ENCODE assay signal across 19 cellular contexts in genomic region chr19:58547323-58548312, GRCh38. TPM values are rescaled to one million over a fixed set of nuclear protein-coding genes. Genes with fewer than 3 reads are reported as not detected.
DNase-seq lines count a peak whose midpoint lies in the region; ATAC-seq, FAIRE-seq and TF ChIP-seq lines count a peak whose summit lies in the region.
"Had no signal": no experiment of that assay in that cellular context is flagged by ENCODE, and none has a peak within 500 bp of the region (broad histone marks: within the 10 kb centered on the region; RNA-seq: fewer than 3 reads in every experiment).

No MANE protein-coding gene starts in this region.

- H3K27me3 Mint-ChIP-seq in CD4-positive, alpha-beta memory T cell = peaks cover 0 to 7% of the 10 kb centered on the region in 2 donors
- peaks cover 2% of the 10 kb centered on the region for H3K27me3 Mint-ChIP-seq in activated CD8-positive, alpha-beta T cell treated with anti-CD3 and anti-CD28 coated beads for 36 hours

- H3K36me3 ChIP-seq in CD4-positive, alpha-beta memory T cell (ENCODE audit: insufficient read depth, low read length) = peaks cover 56% of the 10 kb centered on the region
- peaks cover 78% of the 10 kb centered on the region for H3K36me3 ChIP-seq in iPS-20b (ENCODE audit: insufficient read depth, low read depth, low read length)

- intact Hi-C loops in CD4-positive, alpha-beta memory T cell (cut with micrococcal nuclease) = no loop called here
- intact Hi-C loops in activated CD8-positive, alpha-beta T cell treated with anti-CD3 and anti-CD28 coated beads for 36 hours (cut with micrococcal nuclease) = no loop called here
- intact Hi-C loops in posterior vena cava (cut with DNase I) = no loop called here

- H3K4me3 Mint-ChIP-seq in CD4-positive, alpha-beta memory T cell = peak overlapping the region in 3 of 8 donors; percentile 12 to 20 (median 13)
- peak overlapping the region; percentile 96 for H3K4me3 Mint-ChIP-seq in activated CD8-positive, alpha-beta T cell treated with anti-CD3 and anti-CD28 coated beads for 36 hours

- peaks cover 0 to 11% (median 0%) of the 10 kb centered on the region in 8 donors for H3K9me3 Mint-ChIP-seq in CD4-positive, alpha-beta memory T cell
- H3K9me3 Mint-ChIP-seq in activated CD8-positive, alpha-beta T cell treated with anti-CD3 and anti-CD28 coated beads for 36 hours = no peaks in the 10 kb centered on the region
- H3K9me3 Mint-ChIP-seq: CD8-positive, alpha-beta T cell had no signal

- H3K9me3 ChIP-seq in A549 = no peaks in the 10 kb centered on the region
- H3K9me3 ChIP-seq in CD4-positive, alpha-beta memory T cell (ENCODE audit: control insufficient read depth in 1 of 2, low read length in 2 of 2) = no peaks in the 10 kb centered on the region
- H3K9me3 ChIP-seq in iPS-20b (ENCODE audit: insufficient read depth, low read depth, low read length) = no peaks in the 10 kb centered on the region

- no peaks in the 10 kb centered on the region for H3K27me3 ChIP-seq in CD4-positive, alpha-beta memory T cell (ENCODE audit: insufficient read depth, low read length)
- H3K27me3 ChIP-seq in iPS-20b (ENCODE audit: insufficient read depth, low read length) = peaks cover 2% of the 10 kb centered on the region
- H3K27me3 ChIP-seq: foreskin keratinocyte had no signal

- no peak for FAIRE-seq in A549 (lab: Jason Lieb, UNC)
- FAIRE-seq: keratinocyte had no signal

- peaks cover 23% of the 10 kb centered on the region for H3K4me1 ChIP-seq in A549
- H3K4me1 ChIP-seq in CD4-positive, alpha-beta memory T cell (ENCODE audit: insufficient read depth, low read length) = peaks cover 30% of the 10 kb centered on the region
- H3K4me1 ChIP-seq in iPS-20b (ENCODE audit: insufficient read depth, low read length) = peaks cover 9% of the 10 kb centered on the region

- H3K4me2 ChIP-seq in A549 = peak overlapping the region; percentile 95

- peak overlapping the region in 6 of 7 donors; percentile 27 to 95 (median 45) for H3K27ac Mint-ChIP-seq in CD4-positive, alpha-beta memory T cell
- peak overlapping the region; percentile 92 for H3K27ac Mint-ChIP-seq in activated CD8-positive, alpha-beta T cell treated with anti-CD3 and anti-CD28 coated beads for 36 hours

- H3K27ac ChIP-seq in A549 = no peak overlapping the region
- peak overlapping the region; percentile 78 for H3K27ac ChIP-seq in CD4-positive, alpha-beta memory T cell (ENCODE audit: low read depth, low read length)
- H3K27ac ChIP-seq in iPS-20b (ENCODE audit: low read length) = no peak overlapping the region
- H3K27ac ChIP-seq in caudate nucleus (ENCODE audit: low read depth, low read length) = no peak overlapping the region
- H3K27ac ChIP-seq: dorsolateral prefrontal cortex, foreskin keratinocyte had no signal

- peaks cover 21 to 45% (median 31%) of the 10 kb centered on the region in 4 donors for H3K4me1 Mint-ChIP-seq in CD4-positive, alpha-beta memory T cell
- H3K4me1 Mint-ChIP-seq in activated CD8-positive, alpha-beta T cell treated with anti-CD3 and anti-CD28 coated beads for 36 hours (ENCODE audit: low read depth) = peaks cover 37% of the 10 kb centered on the region

- no peak for TF ChIP-seq EP300 in A549 (IDR thresholded peaks at IDR 0.05)

- no peak for TF ChIP-seq RAD21 in A549 (conservative IDR thresholded peaks at IDR 0.05 in 1 of 2, IDR thresholded peaks at IDR 0.05 in 1 of 2)

- ATAC-seq in A549 (no peak), HG02973 (IDR thresholded peaks at IDR 0.05; ENCODE audit: unreplicated experiment) (no peak)
- ATAC-seq in activated CD8-positive, alpha-beta T cell treated with anti-CD3 and anti-CD28 coated beads for 36 hours = no peak
- ATAC-seq: CD8-positive, alpha-beta T cell; foreskin keratinocyte; sciatic nerve had no signal

- DNase-seq in A549 (ENCODE audit: low read depth in 1 of 2, low spot score in 1 of 2) = no peak
- no peak for DNase-seq in CD4-positive, alpha-beta memory T cell
- DNase-seq in activated CD8-positive, alpha-beta T cell treated with anti-CD3 and anti-CD28 coated beads for 36 hours = no peak
- no peak for DNase-seq in posterior vena cava (ENCODE audit: low spot score)
- DNase-seq in caudate nucleus (lab: John Stamatoyannopoulos, UW) = no peak
- no peak for DNase-seq in stimulated activated CD4-positive, alpha-beta T cell treated with anti-CD3 and anti-CD28 coated beads, Interleukin-4, amount 100 ng/mL, for 24 hours
- DNase-seq: anterior cingulate cortex; CD8-positive, alpha-beta T cell; dorsolateral prefrontal cortex; foreskin keratinocyte; GF-D8; NCI-H1694; NCI-H774; Right ventricle myocardium superior; substantia nigra had no signal

- no peak for TF ChIP-seq CTCF in A549 (IDR thresholded peaks at IDR 0.05)
- no peak for TF ChIP-seq CTCF in activated CD8-positive, alpha-beta T cell treated with anti-CD3 and anti-CD28 coated beads for 36 hours (IDR thresholded peaks at IDR 0.05)

- TF ChIP-seq POLR2A in A549 (IDR thresholded peaks at IDR 0.05; ENCODE audit: low read length) = no peak

- CTCF ChIA-PET in A549 (lab: Yijun Ruan, JAX) = interaction anchor here (13.8 kb wide), 1 partner anchor 28 kb away, joined by 222 read pairs; the partner anchor contains the start of gene ZBTB45
- CTCF ChIA-PET in CD4-positive, alpha-beta memory T cell (lab: Charles Lee; ENCODE audit: partially characterized antibody) = interaction anchor here (0.9 kb wide), 1 partner anchor 27 kb away, joined by 4 read pairs; no protein-coding TSS in a partner anchor
- CTCF ChIA-PET in activated CD8-positive, alpha-beta T cell treated with anti-CD3 and anti-CD28 coated beads for 36 hours (lab: Charles Lee) = interaction anchor here (0.9 kb wide), 2 partner anchors 27 to 33 kb away, joined by 3 to 4 read pairs; no protein-coding TSS in a partner anchor

- H3K9ac ChIP-seq in iPS-20b (ENCODE audit: low read depth, low read length) = no peak overlapping the region

- 94% methylated on average over 18 of the region's 18 CpGs for WGBS in A549 (ENCODE audit: missing lambda C conversion rate)

- H3K4me3 ChIP-seq in A549 = no peak overlapping the region
- H3K4me3 ChIP-seq in CD4-positive, alpha-beta memory T cell (ENCODE audit: low read length in 2 of 2) = no peak overlapping the region
- peak overlapping the region; percentile 7; the same call in 1 of the 2 replicates for H3K4me3 ChIP-seq in iPS-20b (ENCODE audit: low read length)

- peaks cover 41 to 74% of the 10 kb centered on the region in 2 donors for H3K36me3 Mint-ChIP-seq in CD4-positive, alpha-beta memory T cell
- H3K36me3 Mint-ChIP-seq in activated CD8-positive, alpha-beta T cell treated with anti-CD3 and anti-CD28 coated beads for 36 hours (ENCODE audit: low read depth) = peaks cover 65% of the 10 kb centered on the region

- POLR2A ChIA-PET in A549 (lab: Yijun Ruan, JAX) = interaction anchor here (1.9 kb wide), 1 partner anchor 27 kb away, joined by 7 read pairs; the partner anchor contains the start of gene ZBTB45
- POLR2A ChIA-PET in CD4-positive, alpha-beta memory T cell (lab: Charles Lee; ENCODE audit: partially characterized antibody) = interaction anchor here (1.2 to 5.6 kb wide), 5 partner anchors 7 to 34 kb away, joined by 3 to 104 read pairs (median 89); partner anchors contain the start of genes CHMP2A, UBE2M and ZBTB45
- POLR2A ChIA-PET in activated CD8-positive, alpha-beta T cell treated with anti-CD3 and anti-CD28 coated beads for 36 hours (lab: Charles Lee) = interaction anchor here (1.0 to 13.1 kb wide), 5 partner anchors 11 to 31 kb away, joined by 3 to 164 read pairs (median 5); partner anchors contain the start of genes UBE2M and ZBTB45

RNA-seq across cellular contexts. Expression of gene TRIM28, which starts 3.8 kb away (rescaled TPM):
- polyA plus RNA-seq in A549 (2011; rRNA removed) = 576 and 735 TPM in 2 replicates
- 1,530 and 1,851 TPM in 2 replicates for polyA plus RNA-seq in A549 (2012; cell fraction: cytosol; rRNA removed)
- 2,680 and 4,180 TPM in 2 replicates for polyA plus RNA-seq in A549 (2012; cell fraction: nucleus; rRNA removed)
- 656 to 743 TPM (median 666 TPM) in 3 replicates for polyA plus RNA-seq in A549 (2017; fragmentation: RNase III; extraction: RNeasy Plus Mini Kit Qiagen cat#74134 plus additional on column Dnase treatment)
- 1,927 and 2,378 TPM in 2 replicates for polyA minus RNA-seq in A549 (2011; rRNA and poly(A)+ RNA removed)
- 100 to 1,000 TPM; 342 to 348 TPM for total RNA-seq in CD4-positive, alpha-beta memory T cell
- polyA plus RNA-seq in CD4-positive, alpha-beta memory T cell = 10 to 100 TPM; 19.4 to 70.9 TPM
- total RNA-seq in activated CD8-positive, alpha-beta T cell treated with anti-CD3 and anti-CD28 coated beads for 36 hours = 100 to 1,000 TPM; 527 to 550 TPM
- 100 to 1,000 TPM; 159 to 168 TPM for total RNA-seq in posterior vena cava

RNA-seq across cellular contexts. Expression of gene CHMP2A, which starts 7.3 kb away (rescaled TPM):
- 223 and 280 TPM in 2 replicates for polyA plus RNA-seq in A549 (2011; rRNA removed)
- 234 and 296 TPM in 2 replicates for polyA plus RNA-seq in A549 (2012; cell fraction: cytosol; rRNA removed)
- 118 and 141 TPM in 2 replicates for polyA plus RNA-seq in A549 (2012; cell fraction: nucleus; rRNA removed)
- polyA plus RNA-seq in A549 (2017; fragmentation: RNase III; extraction: RNeasy Plus Mini Kit Qiagen cat#74134 plus additional on column Dnase treatment) = 192 to 227 TPM (median 198 TPM) in 3 replicates
- 198 and 245 TPM in 2 replicates for polyA minus RNA-seq in A549 (2011; rRNA and poly(A)+ RNA removed)
- 10 to 100 TPM; 81.1 to 88.4 TPM for total RNA-seq in CD4-positive, alpha-beta memory T cell
- polyA plus RNA-seq in CD4-positive, alpha-beta memory T cell = 100 to 1,000 TPM; 200 to 238 TPM
- total RNA-seq in activated CD8-positive, alpha-beta T cell treated with anti-CD3 and anti-CD28 coated beads for 36 hours = 10 to 100 TPM; 88.3 to 90.0 TPM
- total RNA-seq in posterior vena cava = 100 to 1,000 TPM in 1 of 2 donors, 10 to 100 TPM in 1; 96.9 to 103 TPM

RNA-seq across cellular contexts. Expression of gene UBE2M, which starts 10.8 kb away (rescaled TPM):
- 185 and 190 TPM in 2 replicates for polyA plus RNA-seq in A549 (2011; rRNA removed)
- 137 and 162 TPM in 2 replicates for polyA plus RNA-seq in A549 (2012; cell fraction: cytosol; rRNA removed)
- 124 and 127 TPM in 2 replicates for polyA plus RNA-seq in A549 (2012; cell fraction: nucleus; rRNA removed)
- polyA plus RNA-seq in A549 (2017; fragmentation: RNase III; extraction: RNeasy Plus Mini Kit Qiagen cat#74134 plus additional on column Dnase treatment) = 135 to 139 TPM (median 137 TPM) in 3 replicates
- polyA minus RNA-seq in A549 (2011; rRNA and poly(A)+ RNA removed) = 210 and 218 TPM in 2 replicates
- 10 to 100 TPM; 55.1 to 58.3 TPM for total RNA-seq in CD4-positive, alpha-beta memory T cell
- polyA plus RNA-seq in CD4-positive, alpha-beta memory T cell = 10 to 100 TPM; 12.4 to 23.8 TPM
- 100 to 1,000 TPM; 107 to 114 TPM for total RNA-seq in activated CD8-positive, alpha-beta T cell treated with anti-CD3 and anti-CD28 coated beads for 36 hours
- total RNA-seq in posterior vena cava = 10 to 100 TPM; 53.3 to 60.0 TPM

RNA-seq across cellular contexts. Expression of gene MZF1, which starts 25.5 kb away (rescaled TPM):
- polyA plus RNA-seq in A549 (2011; rRNA removed) = 19.5 and 20.3 TPM in 2 replicates
- polyA plus RNA-seq in A549 (2012; cell fraction: cytosol; rRNA removed) = 26.2 and 35.9 TPM in 2 replicates
- polyA plus RNA-seq in A549 (2012; cell fraction: nucleus; rRNA removed) = 246 and 401 TPM in 2 replicates
- 19.1 to 21.7 TPM (median 20.3 TPM) in 3 replicates for polyA plus RNA-seq in A549 (2017; fragmentation: RNase III; extraction: RNeasy Plus Mini Kit Qiagen cat#74134 plus additional on column Dnase treatment)
- 18.7 and 18.9 TPM in 2 replicates for polyA minus RNA-seq in A549 (2011; rRNA and poly(A)+ RNA removed)
- 10 to 100 TPM; 42.7 to 44.4 TPM for total RNA-seq in CD4-positive, alpha-beta memory T cell
- polyA plus RNA-seq in CD4-positive, alpha-beta memory T cell = 1 to 10 TPM; 5.2 to 8.9 TPM
- total RNA-seq in activated CD8-positive, alpha-beta T cell treated with anti-CD3 and anti-CD28 coated beads for 36 hours = 10 to 100 TPM; 12.1 to 13.4 TPM
- 10 to 100 TPM; 10.0 to 14.0 TPM for total RNA-seq in posterior vena cava

RNA-seq across cellular contexts. Expression of gene ZBTB45, which starts 28.0 kb away (rescaled TPM):
- polyA plus RNA-seq in A549 (2011; rRNA removed) (6.2 and 6.4 TPM in 2 replicates), A549 (2017; fragmentation: RNase III; extraction: RNeasy Plus Mini Kit Qiagen cat#74134 plus additional on column Dnase treatment) (11.8 to 14.3 TPM (median 13.4 TPM) in 3 replicates)
- 14.2 and 19.4 TPM in 2 replicates for polyA plus RNA-seq in A549 (2012; cell fraction: cytosol; rRNA removed)
- 28.8 and 41.9 TPM in 2 replicates for polyA plus RNA-seq in A549 (2012; cell fraction: nucleus; rRNA removed)
- 4.7 and 7.5 TPM in 2 replicates for polyA minus RNA-seq in A549 (2011; rRNA and poly(A)+ RNA removed)
- 10 to 100 TPM; 19.8 TPM for total RNA-seq in CD4-positive, alpha-beta memory T cell
- 1 to 10 TPM; 1.9 to 6.2 TPM for polyA plus RNA-seq in CD4-positive, alpha-beta memory T cell
- total RNA-seq in activated CD8-positive, alpha-beta T cell treated with anti-CD3 and anti-CD28 coated beads for 36 hours = 1 to 10 TPM; 7.4 to 7.9 TPM
- total RNA-seq in posterior vena cava = 10 to 100 TPM; 11.8 to 12.1 TPM
